ENCODE assay signal across 16 cellular contexts in genomic region chr4:164606478-164606877, GRCh38.
DNase-seq lines count a peak whose midpoint lies in the region; ATAC-seq and TF ChIP-seq lines count a peak whose summit lies in the region.
"Had no signal": no experiment of that assay in that cellular context is flagged by ENCODE, and none has a peak within 500 bp of the region (broad histone marks: within the 10 kb centered on the region; RNA-seq: fewer than 3 reads in every experiment).

No MANE protein-coding gene starts in this region.

- no peaks in the 10 kb centered on the region for H3K36me3 ChIP-seq in right atrium auricular region
- H3K36me3 ChIP-seq: tibial nerve had no signal

- H3K27me3 ChIP-seq in right atrium auricular region, result no peaks in the 10 kb centered on the region
- H3K27me3 ChIP-seq: tibial nerve had no signal

- H3K4me3 ChIP-seq in right atrium auricular region, result no peak overlapping the region
- H3K4me3 ChIP-seq: tibial nerve had no signal

- peaks cover 7 to 8% of the 10 kb centered on the region in 2 donors for H3K9me3 ChIP-seq in right atrium auricular region

- H3K27ac ChIP-seq in caudate nucleus (ENCODE audit: low read depth, low read length) (no peak overlapping the region), right atrium auricular region (no peak overlapping the region)
- H3K27ac ChIP-seq: tibial nerve had no signal

- TF ChIP-seq CTCF in right atrium auricular region (IDR thresholded peaks at IDR 0.05), result no peak

- H3K4me1 ChIP-seq in right atrium auricular region, result no peaks in the 10 kb centered on the region
- H3K4me1 ChIP-seq: tibial nerve had no signal

- ATAC-seq in GM21825 (IDR thresholded peaks at IDR 0.05; ENCODE audit: unreplicated experiment) (peak; percentile 89), HG03159 (IDR thresholded peaks at IDR 0.05; ENCODE audit: unreplicated experiment) (peak; percentile 98)
- ATAC-seq: sciatic nerve, SK-N-SH treated with all-trans-retinoic acid at 6 μM for 48 hours had no signal

- DNase-seq in NOMO-1 treated with DMSO at 0.1 percent for 48 hours (lab: John Stamatoyannopoulos, UW; ENCODE audit: unreplicated experiment) (peak; percentile 23), NOMO-1 (lab: John Stamatoyannopoulos, UW; ENCODE audit: unreplicated experiment in 2 of 2) (no peak), caudate nucleus (lab: John Stamatoyannopoulos, UW) (no peak), KG1 (lab: John Stamatoyannopoulos, UW) (no peak), right atrium auricular region (ENCODE audit: low spot score) (no peak)
- DNase-seq in stimulated activated CD4-positive, alpha-beta T cell treated with anti-CD3 and anti-CD28 coated beads, Interleukin-2, amount 100 ng/mL, for 48 hours, result no peak
- DNase-seq: 8988T; activated CD4-positive, alpha-beta T cell treated with anti-CD3 and anti-CD28 coated beads, Interleukin-2, amount 50 U/mL, for 1 hour; activated naive CD4-positive, alpha-beta T cell treated with anti-CD3 and anti-CD28 coated beads, Interleukin-2, amount 50 U/mL, for 16 hours; DMS 273 treated with DMSO at 0.1 percent for 48 hours; NCI-H446 treated with DMSO at 0.1 percent for 48 hours had no signal
